ENCODE assay signal across 8 cellular contexts in genomic region chr9:78028926-78029325, GRCh38. TPM values are rescaled to one million over a fixed set of nuclear protein-coding genes. Genes with fewer than 3 reads are reported as not detected.
DNase-seq lines count a peak whose midpoint lies in the region; ATAC-seq, FAIRE-seq and TF ChIP-seq lines count a peak whose summit lies in the region.

No MANE protein-coding gene starts in this region.

- H3K36me3 ChIP-seq in cardiac muscle cell: no peaks in the 10 kb centered on the region
- no peaks in the 10 kb centered on the region for H3K36me3 ChIP-seq in breast epithelium
- H3K36me3 ChIP-seq in urinary bladder (ENCODE audit: insufficient read depth): no peaks in the 10 kb centered on the region

- H3K9me3 ChIP-seq in cardiac muscle cell (ENCODE audit: low read depth) (no peaks in the 10 kb centered on the region), breast epithelium (no peaks in the 10 kb centered on the region), mononuclear cell (ENCODE audit: low read depth, low read length) (no peaks in the 10 kb centered on the region)

- peak overlapping the region; percentile 83 for H3K4me3 ChIP-seq in cardiac muscle cell
- peak overlapping the region; percentile 79 to 93 (median 84) for H3K4me3 ChIP-seq in breast epithelium
- H3K4me3 ChIP-seq in mononuclear cell (ENCODE audit: low read length): peak overlapping the region; percentile 63
- peak overlapping the region; percentile 18 for H3K4me3 ChIP-seq in urinary bladder (ENCODE audit: low read depth, low read length)

- TF ChIP-seq POLR2A in breast epithelium (IDR thresholded peaks at IDR 0.05): no peak

- WGBS in urinary bladder: 61% methylated on average over 1 of the region's 1 CpG

- H3K27ac ChIP-seq in cardiac muscle cell (peak overlapping the region; percentile 97), breast epithelium (peak overlapping the region in 1 of 2 donors; percentile 97), urinary bladder (ENCODE audit: low read depth) (peak overlapping the region; percentile 38)

- TF ChIP-seq CTCF in cardiac muscle cell (IDR thresholded peaks at IDR 0.05; ENCODE audit: low read depth, low read length) (no peak), breast epithelium (IDR thresholded peaks at IDR 0.05) (no peak)

- intact Hi-C loops in Right ventricle myocardium inferior (cut with DNase I): no loop called here
- intact Hi-C loops in breast epithelium (cut with DNase I; ENCODE audit: low total_unique reads): no loop called here

- FAIRE-seq in urothelium cell line (lab: Jason Lieb, UNC): no peak

- ATAC-seq in Right ventricle myocardium inferior (no peak), GM21786 (IDR thresholded peaks at IDR 0.05; ENCODE audit: unreplicated experiment) (no peak)

- no peaks in the 10 kb centered on the region for H3K27me3 ChIP-seq in cardiac muscle cell
- H3K27me3 ChIP-seq in breast epithelium: no peaks in the 10 kb centered on the region
- peaks cover 5% of the 10 kb centered on the region for H3K27me3 ChIP-seq in mononuclear cell (ENCODE audit: insufficient read depth, low read length)

- DNase-seq in cardiac muscle cell (ENCODE audit: low read depth in 1 of 2, low spot score in 1 of 2) (no peak), Right ventricle myocardium inferior (ENCODE audit: missing footprints) (no peak), breast epithelium (ENCODE audit: low spot score in 2 of 2) (no peak), NCI-H187 (lab: John Stamatoyannopoulos, UW) (no peak), urothelium cell line (ENCODE audit: low spot score) (no peak)

- H3K4me1 ChIP-seq in cardiac muscle cell (ENCODE audit: low read depth) (peaks cover 26% of the 10 kb centered on the region), breast epithelium (peaks cover 0 to 22% of the 10 kb centered on the region in 2 donors), mononuclear cell (ENCODE audit: insufficient read depth, low read length) (peaks cover 63% of the 10 kb centered on the region), urinary bladder (ENCODE audit: insufficient read depth) (no peaks in the 10 kb centered on the region)

RNA-seq across cellular contexts. Expression of gene GNAQ, which starts 2.7 kb away (rescaled TPM):
- total RNA-seq in cardiac muscle cell (28.4 and 32.8 TPM in 2 replicates), Right ventricle myocardium inferior (15.9 TPM), breast epithelium (10 to 100 TPM; 39.0 to 49.3 (median 47.2) TPM), mononuclear cell (43.8 TPM), urinary bladder (78.5 TPM)
- polyA plus RNA-seq in cardiac muscle cell (21.1 and 32.4 TPM in 2 replicates), urinary bladder (42.2 TPM)

Comparison
In these comparisons a context has a peak if more than half of its experiments do, and no peak if none do; other contexts are left out.
1. H3K4me3 ChIP-seq: peak in every context shown above with its lines; median percentile 84 in breast epithelium; 83 in cardiac muscle cell; 63 in mononuclear cell; 18 in urinary bladder.